In genomic region chr5:40223884-40224402, GRCh38 we compare ENCODE assay signal across 8 cellular contexts.
DNase-seq lines count a peak whose midpoint lies in the region; ATAC-seq and TF ChIP-seq lines count a peak whose summit lies in the region.

No MANE protein-coding gene starts in this region.

- H3K36me3 ChIP-seq in esophagus squamous epithelium, result no peaks in the 10 kb centered on the region

- H3K27ac ChIP-seq in esophagus squamous epithelium, result no peak overlapping the region

- no peak overlapping the region for H3K4me3 ChIP-seq in esophagus squamous epithelium

- no peaks in the 10 kb centered on the region for H3K27me3 ChIP-seq in esophagus squamous epithelium

- intact Hi-C loops in esophagus squamous epithelium (cut with DNase I), result no loop called here

- TF ChIP-seq POLR2A in esophagus squamous epithelium (IDR thresholded peaks at IDR 0.05), result no peak

- H3K4me1 ChIP-seq in esophagus squamous epithelium, result no peaks in the 10 kb centered on the region

- H3K9me3 ChIP-seq in esophagus squamous epithelium, result no peaks in the 10 kb centered on the region

- 62 to 84% methylated on average over 5 of the region's 5 CpGs for WGBS in esophagus squamous epithelium, 2 donors

- ATAC-seq in GM18508 (IDR thresholded peaks at IDR 0.05; ENCODE audit: insufficient read depth, unreplicated experiment) (peak; percentile 58), HG02588 (IDR thresholded peaks at IDR 0.05; ENCODE audit: unreplicated experiment) (peak; percentile 49), esophagus mucosa (no peak)

- DNase-seq in RKO (ENCODE audit: low spot score) (peak; percentile 67), glomerular endothelial cell (ENCODE audit: extremely low read depth, low read depth, low spot score) (peak; percentile 37), germinal center (ENCODE audit: low spot score) (no peak), NCI-H1436 treated with DMSO at 0.1 percent for 48 hours (lab: John Stamatoyannopoulos, UW) (no peak), esophagus squamous epithelium (lab: John Stamatoyannopoulos, UW) (no peak)

- TF ChIP-seq CTCF in esophagus squamous epithelium (IDR thresholded peaks at IDR 0.05), result no peak

Comparison
In these comparisons a context has a peak if more than half of its experiments do, and no peak if none do; other contexts are left out.
1. DNase-seq: peak in RKO (single experiment) and glomerular endothelial cell (single experiment); none in germinal center (single experiment), NCI-H1436 treated with DMSO at 0.1 percent for 48 hours (single experiment) and esophagus squamous epithelium (single experiment).